ENCODE assay signal across 8 cellular contexts in the genomic region with DNA sequence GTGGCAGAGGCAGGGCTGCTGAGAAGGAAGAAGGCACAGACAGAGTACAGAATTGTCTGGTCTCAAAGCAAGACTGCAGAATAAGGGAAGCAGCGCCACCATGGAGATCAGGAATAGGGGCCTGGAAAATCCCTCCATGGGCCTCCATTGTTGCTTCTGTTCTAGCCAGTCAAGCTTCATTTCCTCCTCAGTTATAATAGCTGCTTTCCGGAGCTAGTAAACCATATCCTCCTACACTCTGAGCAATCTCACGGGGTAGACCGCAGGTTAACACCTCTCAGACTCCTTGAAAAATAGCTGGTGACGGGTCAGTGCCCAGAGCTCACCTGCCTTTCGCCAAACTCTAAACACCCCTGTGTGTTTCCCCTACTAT. TPM values are rescaled to one million over a fixed set of nuclear protein-coding genes. Genes with fewer than 3 reads are reported as not detected.
DNase-seq lines count a peak whose midpoint lies in the region; ATAC-seq and TF ChIP-seq lines count a peak whose summit lies in the region.

No MANE protein-coding gene starts in this region.

- no peak for TF ChIP-seq EP300 in gastroesophageal sphincter (IDR thresholded peaks at IDR 0.05)

- H3K79me2 ChIP-seq in hepatocyte: no peaks in the 10 kb centered on the region

- H3K36me3 ChIP-seq in heart left ventricle: peaks cover 0 to 22% (median 0%) of the 10 kb centered on the region in 9 donors
- H3K36me3 ChIP-seq in gastroesophageal sphincter: no peaks in the 10 kb centered on the region
- H3K36me3 ChIP-seq in hepatocyte (replicated peaks; ENCODE audit: insufficient read depth, low read depth): no peaks in the 10 kb centered on the region

- no peaks in the 10 kb centered on the region for H3K27me3 ChIP-seq in heart left ventricle
- peaks cover 4% of the 10 kb centered on the region for H3K27me3 ChIP-seq in gastroesophageal sphincter
- peaks cover 19% of the 10 kb centered on the region for H3K27me3 ChIP-seq in hepatocyte

- TF ChIP-seq POLR2A in heart left ventricle (IDR thresholded peaks at IDR 0.05) (no peak), gastroesophageal sphincter (IDR thresholded peaks at IDR 0.05) (no peak)

- ATAC-seq in heart left ventricle (peak in 2 of 4 donors; percentile 14 to 71), HG03060 (IDR thresholded peaks at IDR 0.05; ENCODE audit: low read depth, unreplicated experiment) (peak; percentile 39), gastroesophageal sphincter (no peak)

- WGBS in heart left ventricle, 4 donors: 59 to 73% (median 66%) methylated on average over 6 of the region's 6 CpGs
- WGBS in gastroesophageal sphincter (ENCODE audit: low coverage in 1 of 2), 2 donors: 86 to 89% methylated on average over 3 to 6 of the region's 6 CpGs
- WGBS in hepatocyte (ENCODE audit: low lambda C conversion rate, missing lambda C conversion rate): 90% methylated on average over 6 of the region's 6 CpGs

- H3K4me2 ChIP-seq in hepatocyte: no peak overlapping the region

- intact Hi-C loops in heart left ventricle (cut with DNase I) (loop anchor here in 2 of 10 donors (1.0 to 10.0 kb wide), 2 partner anchors 12 to 47 kb away; a partner anchor contains a TSS), cardiac septum (cut with DNase I) (no loop called here)

- no peaks in the 10 kb centered on the region for H3K9me2 ChIP-seq in hepatocyte (replicated peaks; ENCODE audit: insufficient read depth)

- H3K4me1 ChIP-seq in heart left ventricle (peaks cover 0 to 94% (median 11%) of the 10 kb centered on the region in 12 donors), gastroesophageal sphincter (peaks cover 0 to 7% (median 0%) of the 10 kb centered on the region in 3 donors), hepatocyte (ENCODE audit: insufficient read depth) (no peaks in the 10 kb centered on the region)

- H2AFZ ChIP-seq in hepatocyte: no peak overlapping the region

- no peak for DNase-seq in heart left ventricle
- DNase-seq in cardiac septum (ENCODE audit: low spot score): no peak
- peak; percentile 37 for DNase-seq in activated CD4-positive, CD25-positive, alpha-beta regulatory T cell treated with anti-CD3 and anti-CD28 coated beads, Interleukin-2, amount 50 U/mL, for 72 hours
- peak; percentile 40 for DNase-seq in stimulated activated naive CD4-positive, alpha-beta T cell treated with Interleukin-2 at 50 U/mL for 16 hours (lab: John Stamatoyannopoulos, UW)
- DNase-seq in foreskin fibroblast: no peak
- DNase-seq in hepatocyte (ENCODE audit: low spot score): no peak

- H4K20me1 ChIP-seq in hepatocyte (ENCODE audit: insufficient read depth, poor library complexity, severe bottlenecking): no peaks in the 10 kb centered on the region

- H3K4me3 ChIP-seq in heart left ventricle (peak overlapping the region in 3 of 12 donors; percentile 5 to 75 (median 62)), gastroesophageal sphincter (no peak overlapping the region), foreskin fibroblast (ENCODE audit: low read depth in 1 of 2, low read length in 2 of 2) (no peak overlapping the region), hepatocyte (no peak overlapping the region)

- H3K27ac ChIP-seq in heart left ventricle: peak overlapping the region; percentile 47 to 97 (median 86)
- H3K27ac ChIP-seq in gastroesophageal sphincter: peak overlapping the region in 3 of 4 donors; percentile 40 to 75 (median 59)
- no peak overlapping the region for H3K27ac ChIP-seq in hepatocyte

- H3K9me3 ChIP-seq in heart left ventricle: peaks cover 0 to 7% (median 0%) of the 10 kb centered on the region in 12 donors
- peaks cover 0 to 8% (median 0%) of the 10 kb centered on the region in 3 donors for H3K9me3 ChIP-seq in gastroesophageal sphincter
- no peaks in the 10 kb centered on the region for H3K9me3 ChIP-seq in hepatocyte (ENCODE audit: low read depth)

- TF ChIP-seq CTCF in heart left ventricle (IDR thresholded peaks at IDR 0.05) (no peak), gastroesophageal sphincter (IDR thresholded peaks at IDR 0.05) (no peak), foreskin fibroblast (IDR thresholded peaks at IDR 0.05; ENCODE audit: low read depth, low read length) (no peak), hepatocyte (IDR thresholded peaks at IDR 0.05; ENCODE audit: poor library complexity) (no peak)

RNA-seq across cellular contexts. Expression of a gene that starts 0.6 kb away (rescaled TPM):
- 100 to 1,000 TPM in 1 of 9 donors, 10 to 100 TPM in 1, 1 to 10 TPM in 7; 2.7 to 127 (median 9.3) TPM for total RNA-seq in heart left ventricle
- 1 to 10 TPM; 3.7 to 4.8 TPM for polyA plus RNA-seq in heart left ventricle
- 7.9 TPM for total RNA-seq in cardiac septum
- 10 to 100 TPM in 2 of 4 donors, 1 to 10 TPM in 2; 7.3 to 26.0 (median 11.6) TPM for total RNA-seq in gastroesophageal sphincter
- total RNA-seq in hepatocyte: 1.00 and 1.0 TPM in 2 replicates
- polyA plus RNA-seq in hepatocyte: 1.7 TPM in 1 of 2 replicates, not detected in the other

RNA-seq across cellular contexts. Expression of a gene that starts 11.5 kb away (rescaled TPM):
- total RNA-seq in heart left ventricle: 100 to 1,000 TPM in 1 of 9 donors, 10 to 100 TPM in 6, 1 to 10 TPM in 2; 5.4 to 150 (median 16.2) TPM
- 10 to 100 TPM in 1 of 2 donors, 1 to 10 TPM in 1; 8.0 to 20.4 TPM for polyA plus RNA-seq in heart left ventricle
- 13.7 TPM for total RNA-seq in cardiac septum
- total RNA-seq in gastroesophageal sphincter: 10 to 100 TPM in 2 of 4 donors, 1 to 10 TPM in 2; 5.8 to 43.8 (median 15.8) TPM
- 9.0 and 9.5 TPM in 2 replicates for total RNA-seq in hepatocyte
- polyA plus RNA-seq in hepatocyte: 4.7 and 9.2 TPM in 2 replicates

RNA-seq across cellular contexts. Expression of a gene that starts 27.0 kb away (rescaled TPM):
- 100 to 1,000 TPM in 2 of 9 donors, 10 to 100 TPM in 7; 56.8 to 107 (median 73.5) TPM for total RNA-seq in heart left ventricle
- polyA plus RNA-seq in heart left ventricle: 10 to 100 TPM; 61.9 to 67.8 TPM
- 88.7 TPM for total RNA-seq in cardiac septum
- total RNA-seq in gastroesophageal sphincter: 100 to 1,000 TPM; 107 to 154 (median 124) TPM
- 132 and 133 TPM in 2 replicates for total RNA-seq in hepatocyte
- 106 and 118 TPM in 2 replicates for polyA plus RNA-seq in hepatocyte

Comparison
In these comparisons a context has a peak if more than half of its experiments do, and no peak if none do; other contexts are left out.
1. DNase-seq: peak in activated CD4-positive, CD25-positive, alpha-beta regulatory T cell treated with anti-CD3 and anti-CD28 coated beads, Interleukin-2, amount 50 U/mL, for 72 hours (single experiment) and stimulated activated naive CD4-positive, alpha-beta T cell treated with Interleukin-2 at 50 U/mL for 16 hours (single experiment); none in heart left ventricle (0 of 5), cardiac septum (single experiment), foreskin fibroblast (0 of 2) and hepatocyte (single experiment).